In the genomic region with DNA sequence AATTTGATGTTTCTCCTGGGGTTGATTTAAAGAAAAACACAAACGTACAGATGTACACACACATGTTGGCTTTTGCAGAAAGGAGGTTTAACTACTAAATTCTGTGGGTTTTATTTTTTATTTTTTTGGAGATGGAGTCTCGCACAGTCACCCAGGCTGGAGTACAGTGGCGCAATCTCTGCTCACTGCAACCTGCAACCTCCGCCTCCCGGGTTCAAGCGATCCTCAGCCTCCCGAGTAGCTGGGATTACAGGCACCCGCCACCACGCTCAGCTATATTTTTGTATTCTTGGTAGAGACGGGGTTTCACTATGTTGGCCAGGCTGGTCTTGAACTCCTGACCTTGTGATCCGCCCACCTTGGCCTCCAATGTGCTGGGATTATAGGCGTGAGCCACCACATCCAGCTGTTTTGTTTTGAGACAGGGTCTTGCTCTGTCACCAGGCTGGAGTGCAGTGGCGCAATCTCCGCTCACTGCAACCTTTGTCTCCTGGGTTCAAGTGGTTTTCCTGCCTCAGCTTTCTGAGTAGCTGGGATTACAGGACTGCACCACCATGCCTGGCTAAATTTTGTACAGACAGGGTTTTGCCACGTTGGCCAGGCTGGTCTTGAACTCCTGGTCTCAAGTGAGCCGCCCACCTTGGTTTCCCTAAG, we compare ENCODE assay signal across 2 cellular contexts.
TF ChIP-seq lines count a peak whose summit lies in the region.
"Not testable (repeated sequence)": the region's sequence is repeated elsewhere in the genome, so short reads cannot be mapped to it uniquely, and the experiment has no call there.

No MANE protein-coding gene starts in this region.

TF ChIP-seq in K562, 482 proteins besides CTCF, POLR2A, EP300 and RAD21:
- TF ChIP-seq EGR1 (conservative IDR thresholded peaks at IDR 0.05) (peak; percentile 42; the same call in 1 of the 2 replicates), CEBPB (tag; IDR thresholded peaks at IDR 0.05) (peak; percentile 44; the same call in 1 of the 2 replicates)
TF ChIP-seq in K562: peak in this region for 2; not testable (repeated sequence) for 480.

TF ChIP-seq in HepG2, 621 proteins besides CTCF, POLR2A, EP300 and RAD21:
- TF ChIP-seq HDAC1 (CRISPR knock-in tag; IDR thresholded peaks at IDR 0.05) (peak; percentile 44; the same call in 1 of the 2 replicates), KDM5B (CRISPR knock-in tag; IDR thresholded peaks at IDR 0.05; ENCODE audit: borderline replicate concordance) (0 out of 2 replicates have a peak, but pooled peaks have one; percentile 18), ZNF331 (CRISPR knock-in tag; IDR thresholded peaks at IDR 0.05) (0 out of 2 replicates have a peak, but pooled peaks have one; percentile 23), NR2F6 (CRISPR knock-in tag; IDR thresholded peaks at IDR 0.05) (0 out of 2 replicates have a peak, but pooled peaks have one; percentile 10), ETV5 (CRISPR knock-in tag; IDR thresholded peaks at IDR 0.05; ENCODE audit: borderline replicate concordance) (peak; percentile 21; the same call in 1 of the 2 replicates), ZNF460 (CRISPR knock-in tag; IDR thresholded peaks at IDR 0.05; ENCODE audit: borderline replicate concordance) (peak; percentile 68), CEBPG (CRISPR knock-in tag; IDR thresholded peaks at IDR 0.05) (peak; percentile 81), ZMYM3 (CRISPR knock-in tag; IDR thresholded peaks at IDR 0.05) (peak; percentile 73), CEBPB (IDR thresholded peaks at IDR 0.05; ENCODE audit: borderline replicate concordance, low read depth, low read length) (peak; percentile 64; the same call in 1 of the 2 replicates), SALL1 (CRISPR knock-in tag; IDR thresholded peaks at IDR 0.05) (peak; percentile 22; the same call in 1 of the 2 replicates), POGZ (CRISPR knock-in tag; IDR thresholded peaks at IDR 0.05) (peak; percentile 41; the same call in 1 of the 2 replicates), SOX6 (CRISPR knock-in tag; IDR thresholded peaks at IDR 0.05) (0 out of 2 replicates have a peak, but pooled peaks have one; percentile 41), HNF4A (CRISPR knock-in tag; IDR thresholded peaks at IDR 0.05) (peak; percentile 72), PITX1 (CRISPR knock-in tag; IDR thresholded peaks at IDR 0.05) (peak; percentile 60)
- not testable (repeated sequence) for TF ChIP-seq NR2F6, SOX6 (IDR thresholded peaks at IDR 0.05)
- TF ChIP-seq, protein P1, sequence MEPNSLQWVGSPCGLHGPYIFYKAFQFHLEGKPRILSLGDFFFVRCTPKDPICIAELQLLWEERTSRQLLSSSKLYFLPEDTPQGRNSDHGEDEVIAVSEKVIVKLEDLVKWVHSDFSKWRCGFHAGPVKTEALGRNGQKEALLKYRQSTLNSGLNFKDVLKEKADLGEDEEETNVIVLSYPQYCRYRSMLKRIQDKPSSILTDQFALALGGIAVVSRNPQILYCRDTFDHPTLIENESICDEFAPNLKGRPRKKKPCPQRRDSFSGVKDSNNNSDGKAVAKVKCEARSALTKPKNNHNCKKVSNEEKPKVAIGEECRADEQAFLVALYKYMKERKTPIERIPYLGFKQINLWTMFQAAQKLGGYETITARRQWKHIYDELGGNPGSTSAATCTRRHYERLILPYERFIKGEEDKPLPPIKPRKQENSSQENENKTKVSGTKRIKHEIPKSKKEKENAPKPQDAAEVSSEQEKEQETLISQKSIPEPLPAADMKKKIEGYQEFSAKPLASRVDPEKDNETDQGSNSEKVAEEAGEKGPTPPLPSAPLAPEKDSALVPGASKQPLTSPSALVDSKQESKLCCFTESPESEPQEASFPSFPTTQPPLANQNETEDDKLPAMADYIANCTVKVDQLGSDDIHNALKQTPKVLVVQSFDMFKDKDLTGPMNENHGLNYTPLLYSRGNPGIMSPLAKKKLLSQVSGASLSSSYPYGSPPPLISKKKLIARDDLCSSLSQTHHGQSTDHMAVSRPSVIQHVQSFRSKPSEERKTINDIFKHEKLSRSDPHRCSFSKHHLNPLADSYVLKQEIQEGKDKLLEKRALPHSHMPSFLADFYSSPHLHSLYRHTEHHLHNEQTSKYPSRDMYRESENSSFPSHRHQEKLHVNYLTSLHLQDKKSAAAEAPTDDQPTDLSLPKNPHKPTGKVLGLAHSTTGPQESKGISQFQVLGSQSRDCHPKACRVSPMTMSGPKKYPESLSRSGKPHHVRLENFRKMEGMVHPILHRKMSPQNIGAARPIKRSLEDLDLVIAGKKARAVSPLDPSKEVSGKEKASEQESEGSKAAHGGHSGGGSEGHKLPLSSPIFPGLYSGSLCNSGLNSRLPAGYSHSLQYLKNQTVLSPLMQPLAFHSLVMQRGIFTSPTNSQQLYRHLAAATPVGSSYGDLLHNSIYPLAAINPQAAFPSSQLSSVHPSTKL (CRISPR knock-in tag; IDR thresholded peaks at IDR 0.05) = 0 out of 2 replicates have a peak, but pooled peaks have one; percentile 24
- TF ChIP-seq, protein P2, sequence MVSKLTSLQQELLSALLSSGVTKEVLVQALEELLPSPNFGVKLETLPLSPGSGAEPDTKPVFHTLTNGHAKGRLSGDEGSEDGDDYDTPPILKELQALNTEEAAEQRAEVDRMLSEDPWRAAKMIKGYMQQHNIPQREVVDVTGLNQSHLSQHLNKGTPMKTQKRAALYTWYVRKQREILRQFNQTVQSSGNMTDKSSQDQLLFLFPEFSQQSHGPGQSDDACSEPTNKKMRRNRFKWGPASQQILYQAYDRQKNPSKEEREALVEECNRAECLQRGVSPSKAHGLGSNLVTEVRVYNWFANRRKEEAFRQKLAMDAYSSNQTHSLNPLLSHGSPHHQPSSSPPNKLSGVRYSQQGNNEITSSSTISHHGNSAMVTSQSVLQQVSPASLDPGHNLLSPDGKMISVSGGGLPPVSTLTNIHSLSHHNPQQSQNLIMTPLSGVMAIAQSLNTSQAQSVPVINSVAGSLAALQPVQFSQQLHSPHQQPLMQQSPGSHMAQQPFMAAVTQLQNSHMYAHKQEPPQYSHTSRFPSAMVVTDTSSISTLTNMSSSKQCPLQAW (CRISPR knock-in tag; IDR thresholded peaks at IDR 0.05) = peak; percentile 19; the same call in 1 of the 2 replicates
- TF ChIP-seq, protein P3, sequence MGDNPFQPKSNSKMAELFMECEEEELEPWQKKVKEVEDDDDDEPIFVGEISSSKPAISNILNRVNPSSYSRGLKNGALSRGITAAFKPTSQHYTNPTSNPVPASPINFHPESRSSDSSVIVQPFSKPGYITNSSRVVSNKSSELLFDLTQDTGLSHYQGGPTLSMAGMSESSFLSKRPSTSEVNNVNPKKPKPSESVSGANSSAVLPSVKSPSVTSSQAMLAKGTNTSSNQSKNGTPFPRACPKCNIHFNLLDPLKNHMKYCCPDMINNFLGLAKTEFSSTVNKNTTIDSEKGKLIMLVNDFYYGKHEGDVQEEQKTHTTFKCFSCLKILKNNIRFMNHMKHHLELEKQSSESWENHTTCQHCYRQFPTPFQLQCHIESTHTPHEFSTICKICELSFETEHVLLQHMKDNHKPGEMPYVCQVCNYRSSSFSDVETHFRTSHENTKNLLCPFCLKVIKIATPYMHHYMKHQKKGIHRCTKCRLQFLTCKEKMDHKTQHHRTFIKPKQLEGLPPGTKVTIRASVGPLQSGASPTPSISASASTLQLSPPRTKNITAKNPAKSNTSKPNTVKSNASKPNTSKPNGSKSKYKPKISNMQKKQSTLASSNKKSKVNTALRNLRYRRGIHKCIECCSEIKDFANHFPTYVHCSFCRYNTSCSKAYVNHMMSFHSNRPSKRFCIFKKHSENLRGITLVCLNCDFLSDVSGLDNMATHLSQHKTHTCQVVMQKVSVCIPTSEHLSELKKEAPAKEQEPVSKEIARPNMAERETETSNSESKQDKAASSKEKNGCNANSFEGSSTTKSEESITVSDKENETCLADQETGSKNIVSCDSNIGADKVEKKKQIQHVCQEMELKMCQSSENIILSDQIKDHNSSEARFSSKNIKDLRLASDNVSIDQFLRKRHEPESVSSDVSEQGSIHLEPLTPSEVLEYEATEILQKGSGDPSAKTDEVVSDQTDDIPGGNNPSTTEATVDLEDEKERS (CRISPR knock-in tag; IDR thresholded peaks at IDR 0.05) = 0 out of 2 replicates have a peak, but pooled peaks have one; percentile 25
- TF ChIP-seq, protein P4, sequence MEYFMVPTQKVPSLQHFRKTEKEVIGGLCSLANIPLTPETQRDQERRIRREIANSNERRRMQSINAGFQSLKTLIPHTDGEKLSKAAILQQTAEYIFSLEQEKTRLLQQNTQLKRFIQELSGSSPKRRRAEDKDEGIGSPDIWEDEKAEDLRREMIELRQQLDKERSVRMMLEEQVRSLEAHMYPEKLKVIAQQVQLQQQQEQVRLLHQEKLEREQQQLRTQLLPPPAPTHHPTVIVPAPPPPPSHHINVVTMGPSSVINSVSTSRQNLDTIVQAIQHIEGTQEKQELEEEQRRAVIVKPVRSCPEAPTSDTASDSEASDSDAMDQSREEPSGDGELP (IDR thresholded peaks at IDR 0.05; ENCODE audit: borderline replicate concordance, low read depth) = peak; percentile 47; the same call in 1 of the 2 replicates
